In genomic region chr9:136225748-136226679, GRCh38 we compare ENCODE assay signal across 1 cellular context.
TF ChIP-seq lines count a peak whose summit lies in the region.

No MANE protein-coding gene starts in this region.

TF ChIP-seq in HepG2, 621 proteins besides CTCF, POLR2A, EP300 and RAD21 (continued from another document and continues in another):
- TF ChIP-seq ZHX2 (IDR thresholded peaks at IDR 0.05; ENCODE audit: low read depth) (no peak), ZHX2 (CRISPR knock-in tag; IDR thresholded peaks at IDR 0.05; ENCODE audit: borderline replicate concordance) (no peak), FOXA1 (IDR thresholded peaks at IDR 0.05) (no peak), FOXA1 (CRISPR knock-in tag; IDR thresholded peaks at IDR 0.05) (no peak), KDM2A (CRISPR knock-in tag; IDR thresholded peaks at IDR 0.05; ENCODE audit: borderline replicate concordance, low read depth) (peak; percentile 65; the same call in 1 of the 2 replicates), ZNF136 (CRISPR knock-in tag; IDR thresholded peaks at IDR 0.05; ENCODE audit: low read depth) (no peak), ZBTB7B (CRISPR knock-in tag; IDR thresholded peaks at IDR 0.05) (no peak), PHF20 (CRISPR knock-in tag; IDR thresholded peaks at IDR 0.05) (no peak), ZNF138 (CRISPR knock-in tag; IDR thresholded peaks at IDR 0.05; ENCODE audit: low read depth) (no peak), JUNB (CRISPR knock-in tag; IDR thresholded peaks at IDR 0.05; ENCODE audit: borderline replicate concordance) (no peak), PHF5A (CRISPR knock-in tag; IDR thresholded peaks at IDR 0.05; ENCODE audit: low read depth, unreplicated experiment) (no peak), SALL2 (CRISPR knock-in tag; IDR thresholded peaks at IDR 0.05) (no peak), ZKSCAN5 (CRISPR knock-in tag; IDR thresholded peaks at IDR 0.05) (no peak), ZSCAN31 (CRISPR knock-in tag; IDR thresholded peaks at IDR 0.05; ENCODE audit: low read depth) (no peak), STAG1 (CRISPR knock-in tag; IDR thresholded peaks at IDR 0.05) (peak; percentile 78), TEAD3 (CRISPR knock-in tag; optimal IDR thresholded peaks at IDR 0.05; ENCODE audit: borderline replicate concordance) (peak; percentile 96), TIGD3 (CRISPR knock-in tag; IDR thresholded peaks at IDR 0.05; ENCODE audit: borderline replicate concordance) (no peak), ZNF709 (CRISPR knock-in tag; IDR thresholded peaks at IDR 0.05) (no peak), ZNF552 (CRISPR knock-in tag; IDR thresholded peaks at IDR 0.05; ENCODE audit: borderline replicate concordance) (no peak), ZMAT3 (CRISPR knock-in tag; conservative IDR thresholded peaks at IDR 0.05) (no peak), TRAFD1 (CRISPR knock-in tag; IDR thresholded peaks at IDR 0.05; ENCODE audit: borderline replicate concordance) (no peak), ZNF276 (CRISPR knock-in tag; IDR thresholded peaks at IDR 0.05; ENCODE audit: low read depth) (no peak), HNF1A (IDR thresholded peaks at IDR 0.05; ENCODE audit: low read depth) (no peak), HNF1A (CRISPR knock-in tag; IDR thresholded peaks at IDR 0.05; ENCODE audit: borderline replicate concordance) (no peak), ZNF839 (CRISPR knock-in tag; IDR thresholded peaks at IDR 0.05; ENCODE audit: borderline replicate concordance) (0 out of 2 replicates have a peak, but pooled peaks have one; percentile 46), MXD3 (CRISPR knock-in tag; IDR thresholded peaks at IDR 0.05) (no peak), ERF (CRISPR knock-in tag; IDR thresholded peaks at IDR 0.05) (no peak), AKAP8 (CRISPR knock-in tag; IDR thresholded peaks at IDR 0.05) (no peak), TRIM24 (CRISPR knock-in tag; IDR thresholded peaks at IDR 0.05) (no peak), HMGXB3 (CRISPR knock-in tag; IDR thresholded peaks at IDR 0.05; ENCODE audit: borderline replicate concordance) (no peak), UBTF (CRISPR knock-in tag; IDR thresholded peaks at IDR 0.05) (no peak), ZNF644 (CRISPR knock-in tag; IDR thresholded peaks at IDR 0.05; ENCODE audit: low read depth) (no peak), HNRNPUL1 (IDR thresholded peaks at IDR 0.05; ENCODE audit: low read depth, low read length) (no peak), GATAD2A (CRISPR knock-in tag; IDR thresholded peaks at IDR 0.05) (no peak), HNF4A (CRISPR knock-in tag; IDR thresholded peaks at IDR 0.05) (no peak), ZNF737 (CRISPR knock-in tag; IDR thresholded peaks at IDR 0.05; ENCODE audit: borderline replicate concordance) (0 out of 2 replicates have a peak, but pooled peaks have one; percentile 57)
